Comparison of ENCODE assay signal across 12 cellular contexts in the genomic region with DNA sequence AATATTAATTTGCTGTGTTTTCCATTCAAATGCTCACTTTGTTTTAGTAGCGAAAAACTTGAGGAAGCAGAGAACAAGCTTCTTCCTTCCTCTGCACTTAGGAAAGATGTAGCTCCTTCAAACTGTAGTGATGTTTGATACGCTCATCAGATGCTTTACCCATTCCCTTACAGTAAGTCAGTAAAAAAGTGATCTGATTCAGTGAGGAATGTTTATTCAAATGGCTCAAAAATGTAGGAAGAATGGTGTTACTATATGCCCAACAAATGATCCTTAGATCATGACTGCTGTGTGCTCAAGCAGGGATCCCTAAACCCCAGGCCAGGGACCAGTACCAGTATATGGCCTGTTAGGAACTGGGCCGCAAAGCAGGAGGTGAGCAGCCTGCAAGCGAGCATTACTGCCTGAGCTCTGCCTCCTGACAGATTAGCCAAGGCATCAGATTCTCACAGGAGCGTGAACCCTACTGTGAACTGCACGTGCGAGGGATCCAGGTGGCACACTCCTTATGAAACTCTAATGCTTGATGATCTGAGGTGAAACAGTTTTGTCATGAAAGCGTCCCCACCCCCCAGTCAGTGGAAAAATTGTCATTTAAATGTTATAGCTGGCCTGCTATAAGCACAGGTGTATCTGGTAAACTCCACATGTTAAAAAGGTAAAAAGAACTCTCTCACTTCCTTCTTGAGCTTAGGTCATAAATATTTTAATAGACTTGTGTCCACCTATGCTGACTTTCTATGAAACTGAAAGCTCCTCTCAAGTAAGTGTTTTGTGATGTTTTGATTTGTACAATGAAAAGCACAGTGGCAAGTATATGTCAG.
DNase-seq lines count a peak whose midpoint lies in the region; ATAC-seq and TF ChIP-seq lines count a peak whose summit lies in the region.
"Had no signal": no experiment of that assay in that cellular context is flagged by ENCODE, and none has a peak within 500 bp of the region (broad histone marks: within the 10 kb centered on the region; RNA-seq: fewer than 3 reads in every experiment).

No MANE protein-coding gene starts in this region.

- no peaks in the 10 kb centered on the region for H3K27me3 ChIP-seq in osteoblast (ENCODE audit: insufficient read depth, low read length)

- no peak overlapping the region for H3K4me3 Mint-ChIP-seq in effector memory CD8-positive, alpha-beta T cell

- peaks cover 21% of the 10 kb centered on the region for H3K4me1 ChIP-seq in osteoblast (ENCODE audit: insufficient read depth, low read length)

- ATAC-seq in GM18907 (IDR thresholded peaks at IDR 0.05; ENCODE audit: unreplicated experiment): peak; percentile 79
- peak; percentile 86 for ATAC-seq in GM21825 (IDR thresholded peaks at IDR 0.05; ENCODE audit: unreplicated experiment)
- ATAC-seq in HG03442 (IDR thresholded peaks at IDR 0.05; ENCODE audit: unreplicated experiment): peak; percentile 70
- ATAC-seq in effector memory CD8-positive, alpha-beta T cell (replicated peaks): no peak

- no peaks in the 10 kb centered on the region for H4K20me1 ChIP-seq in osteoblast (ENCODE audit: insufficient read depth, low read length)

- peak overlapping the region in 1 of 2 donors; percentile 59 for H3K27ac Mint-ChIP-seq in effector memory CD8-positive, alpha-beta T cell

- H3K4me2 ChIP-seq in osteoblast (ENCODE audit: insufficient read depth, low read length): peak overlapping the region; percentile 35

- peak overlapping the region; percentile 23 for H3K27ac ChIP-seq in osteoblast (ENCODE audit: low read depth, low read length)

- H3K4me3 ChIP-seq in osteoblast (ENCODE audit: insufficient read depth, low read length): no peak overlapping the region

- peak; percentile 73 for DNase-seq in osteoblast (ENCODE audit: insufficient read length, low spot score, missing footprints)
- DNase-seq in T-helper 1 cell: no peak
- no peak for DNase-seq in SIG-M5 (lab: John Stamatoyannopoulos, UW)
- no peak for DNase-seq in effector memory CD8-positive, alpha-beta T cell
- DNase-seq in GF-D8 (lab: John Stamatoyannopoulos, UW): no peak
- DNase-seq: activated T-cell treated with anti-CD3 and anti-CD28 coated beads, Interleukin-2, amount 50 U/mL, for 48 hours; effector memory CD4-positive, alpha-beta T cell; KBM-7; Right ventricle myocardium superior had no signal

- no peaks in the 10 kb centered on the region for H3K9me3 ChIP-seq in osteoblast (ENCODE audit: low read depth, low read length)

- H2AFZ ChIP-seq in osteoblast (ENCODE audit: low read length): no peak overlapping the region

- H3K27me3 Mint-ChIP-seq in effector memory CD8-positive, alpha-beta T cell: no peaks in the 10 kb centered on the region

- no peaks in the 10 kb centered on the region for H3K4me1 Mint-ChIP-seq in effector memory CD8-positive, alpha-beta T cell (ENCODE audit: low read depth in 2 of 2)

- no peaks in the 10 kb centered on the region for H3K79me2 ChIP-seq in osteoblast (ENCODE audit: insufficient read depth, low read length)

- H3K36me3 ChIP-seq in osteoblast (ENCODE audit: insufficient read depth, low read length): no peaks in the 10 kb centered on the region

- H3K36me3 Mint-ChIP-seq in effector memory CD8-positive, alpha-beta T cell (ENCODE audit: insufficient read depth): no peaks in the 10 kb centered on the region

- no peaks in the 10 kb centered on the region for H3K9me3 Mint-ChIP-seq in effector memory CD8-positive, alpha-beta T cell

- no peak for TF ChIP-seq CTCF in osteoblast (IDR thresholded peaks at IDR 0.05; ENCODE audit: extremely low read depth, low read depth, low read length)
